In genomic region chr12:122471324-122472226, GRCh38 we compare ENCODE assay signal across 7 cellular contexts. TPM values are rescaled to one million over a fixed set of nuclear protein-coding genes. Genes with fewer than 3 reads are reported as not detected.
DNase-seq lines count a peak whose midpoint lies in the region; ATAC-seq and TF ChIP-seq lines count a peak whose summit lies in the region.

No MANE protein-coding gene starts in this region.

- peaks cover 0 to 45% (median 0%) of the 10 kb centered on the region in 3 donors for H3K36me3 ChIP-seq in Peyer's patch

- DNase-seq in EL (peak; percentile 73), Peyer's patch (peak in 2 of 3 donors; percentile 10 to 54), ecto neural progenitor cell (ENCODE audit: low spot score) (peak; percentile 3), midbrain (lab: John Stamatoyannopoulos, UW) (peak; percentile 38)

- no peaks in the 10 kb centered on the region for H3K27me3 ChIP-seq in Peyer's patch

- H3K4me3 ChIP-seq in Peyer's patch = no peak overlapping the region

- H3K9me3 ChIP-seq in Peyer's patch = no peaks in the 10 kb centered on the region

- H3K4me1 ChIP-seq in Peyer's patch = no peaks in the 10 kb centered on the region

- no peak for TF ChIP-seq POLR2A in Peyer's patch (IDR thresholded peaks at IDR 0.05)

- no peak for ATAC-seq in HG03520 (IDR thresholded peaks at IDR 0.05; ENCODE audit: unreplicated experiment)
- no peak for ATAC-seq in HG03196 (IDR thresholded peaks at IDR 0.05; ENCODE audit: unreplicated experiment)

- H3K27ac ChIP-seq in Peyer's patch = peak overlapping the region in 2 of 4 donors; percentile 38 to 58

- TF ChIP-seq CTCF in LNCAP (IDR thresholded peaks at IDR 0.05) (peak; percentile 63), Peyer's patch (IDR thresholded peaks at IDR 0.05) (peak; percentile 49 to 95 (median 87))

RNA-seq across cellular contexts. Expression of gene ZCCHC8, which starts 29.2 kb away (rescaled TPM):
- total RNA-seq in Peyer's patch = 10 to 100 TPM; 20.5 to 59.4 (median 28.4) TPM

RNA-seq across cellular contexts. Expression of gene CLIP1, which starts 49.1 kb away (rescaled TPM):
- total RNA-seq in Peyer's patch = 100 to 1,000 TPM in 1 of 4 donors, 10 to 100 TPM in 3; 55.7 to 167 (median 86.0) TPM

RNA-seq across cellular contexts. Expression of gene RSRC2, which starts 55.2 kb away (rescaled TPM):
- 100 to 1,000 TPM in 3 of 4 donors, 10 to 100 TPM in 1; 78.5 to 455 (median 112) TPM for total RNA-seq in Peyer's patch

RNA-seq across cellular contexts. Expression of gene KNTC1, which starts 55.5 kb away (rescaled TPM):
- total RNA-seq in Peyer's patch = 10 to 100 TPM; 21.3 to 80.0 (median 28.2) TPM

Comparison
In these comparisons a context has a peak if more than half of its experiments do, and no peak if none do; other contexts are left out.
1. DNase-seq: peak in every context shown above with its lines; median percentile 73 in EL; 38 in midbrain; 32 in Peyer's patch; 3 in ecto neural progenitor cell.